Comparison of ENCODE assay signal across 29 cellular contexts in the genomic region with DNA sequence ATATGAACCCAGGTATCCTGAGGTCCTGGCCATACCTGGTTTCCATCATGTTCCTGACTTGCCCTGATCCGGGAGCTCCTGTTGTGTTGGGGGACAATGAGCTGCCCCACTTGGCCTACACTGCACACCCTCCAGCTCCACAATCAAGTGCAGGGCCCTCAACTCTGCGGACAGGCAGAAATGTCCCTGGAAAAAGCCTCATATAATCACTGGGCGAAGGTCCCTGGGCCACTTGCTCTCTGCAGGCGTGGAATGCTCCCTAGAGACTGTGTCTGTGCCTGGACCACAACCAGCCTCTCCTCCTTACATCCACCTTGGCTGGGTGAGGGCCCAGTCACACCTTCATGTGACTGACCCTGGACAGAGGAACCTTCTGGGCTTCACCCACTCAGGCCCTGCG.
"Had no signal": no experiment of that assay in that cellular context is flagged by ENCODE, and none has a peak within 500 bp of the region (broad histone marks: within the 10 kb centered on the region; RNA-seq: fewer than 3 reads in every experiment).

No MANE protein-coding gene starts in this region.

- H3K4me3 Mint-ChIP-seq: activated CD4-positive, alpha-beta memory T cell treated with anti-CD3 and anti-CD28 coated beads for 36 hours; activated CD4-positive, alpha-beta T cell treated with anti-CD3 and anti-CD28 coated beads for 36 hours; activated CD4-positive, alpha-beta T cell treated with anti-CD3 and anti-CD28 coated beads, Interleukin-2, amount 10 ng/mL, durations not matched to agents 7 days and 5 days; activated naive CD4-positive, alpha-beta T cell treated with anti-CD3 and anti-CD28 coated beads, Interleukin-2, amount 50 U/mL, for 24 hours; activated naive CD8-positive, alpha-beta T cell treated with anti-CD3 and anti-CD28 coated beads, Interleukin-2, amount 10 ng/mL, durations not matched to agents 7 days and 5 days; activated T-cell treated with anti-CD3 and anti-CD28 coated beads, Interleukin-2, amount 50 U/mL, for 24 hours; activated T-helper 1 cell treated with anti-CD3 and anti-CD28 coated beads, Interleukin-12 subunit alpha, Interleukin-12 subunit beta, Interleukin-2, Interleukin-4 antibody, amounts not matched to agents 30 ng/mL and 10 ng/mL and 1 ng/mL, durations not matched to agents 14 hours and 24 hours and 36 hours; central memory CD8-positive, alpha-beta T cell; T-helper 1 cell treated with Interleukin-12 subunit alpha and Interleukin-12 subunit beta and Interleukin-4 antibody, amounts not matched to agents 30 μg/mL and 1 μg/mL, for 36 hours; T-helper 2 cell treated with Interferon-gamma antibody and Interleukin-4, amounts not matched to agents 5 μg/mL and 100 μg/mL, for 36 hours had no signal

- H3K27me3 Mint-ChIP-seq: activated CD4-positive, alpha-beta memory T cell treated with anti-CD3 and anti-CD28 coated beads for 36 hours; activated CD4-positive, alpha-beta T cell treated with anti-CD3 and anti-CD28 coated beads for 36 hours; activated CD4-positive, alpha-beta T cell treated with anti-CD3 and anti-CD28 coated beads, Interleukin-2, amount 10 ng/mL, durations not matched to agents 7 days and 5 days; activated naive CD4-positive, alpha-beta T cell treated with anti-CD3 and anti-CD28 coated beads, Interleukin-2, amount 50 U/mL, for 24 hours; activated naive CD8-positive, alpha-beta T cell treated with anti-CD3 and anti-CD28 coated beads, Interleukin-2, amount 10 ng/mL, durations not matched to agents 7 days and 5 days; activated T-cell treated with anti-CD3 and anti-CD28 coated beads, Interleukin-2, amount 50 U/mL, for 24 hours; central memory CD8-positive, alpha-beta T cell had no signal

- H3K4me1 ChIP-seq: ascending aorta, SJSA1 had no signal

- DNase-seq: activated CD4-positive, alpha-beta memory T cell treated with anti-CD3 and anti-CD28 coated beads for 36 hours; activated CD4-positive, alpha-beta T cell treated with anti-CD3 and anti-CD28 coated beads for 36 hours; activated CD4-positive, alpha-beta T cell treated with anti-CD3 and anti-CD28 coated beads, Interleukin-2, amount 10 ng/mL, durations not matched to agents 7 days and 5 days; activated gamma-delta T cell; activated naive CD4-positive, alpha-beta T cell treated with Interleukin-2 at 50 U/mL for 16 hours; activated naive CD8-positive, alpha-beta T cell treated with anti-CD3 and anti-CD28 coated beads, Interleukin-2, amount 10 ng/mL, durations not matched to agents 7 days and 5 days; activated T-cell treated with anti-CD3 and anti-CD28 coated beads, Interleukin-2, amount 50 U/mL, for 24 hours; amygdala; Karpas-422; KBM-7; MG63; NCI-H1048; NCI-H1105 treated with DMSO at 0.1 percent for 48 hours; NCI-H1436 treated with DMSO at 0.1 percent for 48 hours; NCI-H1694 treated with DMSO at 0.1 percent for 48 hours; NCI-H2029; NCI-H345; NCI-H524 treated with DMSO at 0.1 percent for 48 hours; SHP77 treated with DMSO at 0.1 percent for 48 hours; SK-N-SH had no signal

- ATAC-seq: activated CD4-positive, alpha-beta T cell treated with anti-CD3 and anti-CD28 coated beads for 36 hours; activated CD4-positive, CD25-positive, alpha-beta regulatory T cell treated with anti-CD3 and anti-CD28 coated beads, Interleukin-2, amount 50 U/mL, for 24 hours had no signal

- H3K4me1 Mint-ChIP-seq: activated CD4-positive, alpha-beta T cell treated with anti-CD3 and anti-CD28 coated beads for 36 hours had no signal

- H3K27me3 ChIP-seq: ascending aorta, cardiac muscle cell, MG63, SJSA1 had no signal

- H3K4me2 ChIP-seq: SK-N-SH had no signal

- H3K9me3 Mint-ChIP-seq: activated CD4-positive, alpha-beta memory T cell treated with anti-CD3 and anti-CD28 coated beads for 36 hours; activated CD4-positive, alpha-beta T cell treated with anti-CD3 and anti-CD28 coated beads, Interleukin-2, amount 10 ng/mL, durations not matched to agents 7 days and 5 days; activated naive CD4-positive, alpha-beta T cell treated with anti-CD3 and anti-CD28 coated beads, Interleukin-2, amount 50 U/mL, for 24 hours; activated naive CD8-positive, alpha-beta T cell treated with anti-CD3 and anti-CD28 coated beads, Interleukin-2, amount 10 ng/mL, durations not matched to agents 7 days and 5 days; activated T-cell treated with anti-CD3 and anti-CD28 coated beads, Interleukin-2, amount 50 U/mL, for 24 hours; activated T-helper 1 cell treated with anti-CD3 and anti-CD28 coated beads, Interleukin-12 subunit alpha, Interleukin-12 subunit beta, Interleukin-2, Interleukin-4 antibody, amounts not matched to agents 30 ng/mL and 10 ng/mL and 1 ng/mL, durations not matched to agents 14 hours and 24 hours and 36 hours; central memory CD8-positive, alpha-beta T cell; T-helper 1 cell treated with Interleukin-12 subunit alpha and Interleukin-12 subunit beta and Interleukin-4 antibody, amounts not matched to agents 30 μg/mL and 1 μg/mL, for 36 hours; T-helper 2 cell treated with Interferon-gamma antibody and Interleukin-4, amounts not matched to agents 5 μg/mL and 100 μg/mL, for 36 hours had no signal

- H3K9me3 ChIP-seq: MG63, SK-N-SH had no signal

- H3K9me2 ChIP-seq: SK-N-SH had no signal

- H3K27ac Mint-ChIP-seq: activated CD4-positive, alpha-beta memory T cell treated with anti-CD3 and anti-CD28 coated beads for 36 hours; activated CD4-positive, alpha-beta T cell treated with anti-CD3 and anti-CD28 coated beads for 36 hours; activated CD4-positive, alpha-beta T cell treated with anti-CD3 and anti-CD28 coated beads, Interleukin-2, amount 10 ng/mL, durations not matched to agents 7 days and 5 days; activated naive CD4-positive, alpha-beta T cell treated with anti-CD3 and anti-CD28 coated beads, Interleukin-2, amount 50 U/mL, for 24 hours; activated naive CD8-positive, alpha-beta T cell treated with anti-CD3 and anti-CD28 coated beads, Interleukin-2, amount 10 ng/mL, durations not matched to agents 7 days and 5 days; activated T-cell treated with anti-CD3 and anti-CD28 coated beads, Interleukin-2, amount 50 U/mL, for 24 hours; activated T-helper 1 cell treated with anti-CD3 and anti-CD28 coated beads, Interleukin-12 subunit alpha, Interleukin-12 subunit beta, Interleukin-2, Interleukin-4 antibody, amounts not matched to agents 30 ng/mL and 10 ng/mL and 1 ng/mL, durations not matched to agents 14 hours and 24 hours and 36 hours; T-helper 1 cell treated with Interleukin-12 subunit alpha and Interleukin-12 subunit beta and Interleukin-4 antibody, amounts not matched to agents 30 μg/mL and 1 μg/mL, for 36 hours; T-helper 2 cell treated with Interferon-gamma antibody and Interleukin-4, amounts not matched to agents 5 μg/mL and 100 μg/mL, for 36 hours had no signal

- H3K4me3 ChIP-seq: ascending aorta, cardiac muscle cell, MG63, SJSA1 had no signal

- H3K9ac ChIP-seq: SK-N-SH had no signal

- H3K27ac ChIP-seq: ascending aorta, cardiac muscle cell, SJSA1 had no signal
